ENCODE assay signal across 8 cellular contexts in the genomic region with DNA sequence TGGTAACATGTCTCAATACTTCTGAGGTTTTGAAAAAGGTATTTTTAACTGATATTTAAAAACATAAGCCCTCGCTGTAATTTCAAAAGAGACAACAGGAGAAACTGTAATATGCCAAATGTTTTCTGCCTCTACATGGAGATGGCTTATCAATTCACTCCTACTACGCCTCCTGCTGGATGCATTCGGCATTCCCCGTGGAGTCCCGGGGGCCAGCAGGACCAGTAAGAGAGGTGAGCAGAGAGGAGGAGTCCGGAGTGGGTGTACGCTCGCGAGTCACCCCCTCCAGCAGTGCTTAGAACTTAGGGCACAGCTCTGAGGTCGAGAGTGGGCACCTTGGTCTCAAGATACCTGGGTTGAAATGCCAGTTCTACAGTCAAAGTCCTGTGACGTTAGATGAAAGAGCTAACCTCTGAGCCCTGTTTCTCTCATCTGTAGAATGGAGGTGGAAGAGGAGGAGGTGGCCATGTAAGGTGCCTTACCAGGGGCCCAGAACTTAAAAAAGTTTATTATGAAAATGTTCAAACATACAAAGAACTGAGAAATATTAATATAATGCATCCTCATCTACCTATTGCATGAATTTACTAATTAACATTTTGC.
DNase-seq lines count a peak whose midpoint lies in the region; ATAC-seq, FAIRE-seq and TF ChIP-seq lines count a peak whose summit lies in the region.

No MANE protein-coding gene starts in this region.

- H3K9me3 Mint-ChIP-seq in astrocyte (ENCODE audit: unreplicated experiment), result peaks cover 2% of the 10 kb centered on the region

- H3K27ac Mint-ChIP-seq in astrocyte (ENCODE audit: unreplicated experiment), result no peak overlapping the region

- peaks cover 35% of the 10 kb centered on the region for H4K20me1 ChIP-seq in astrocyte (ENCODE audit: insufficient read depth, low read length)
- peaks cover 17% of the 10 kb centered on the region for H4K20me1 ChIP-seq in HepG2 (ENCODE audit: insufficient read depth, low read length)

- H3K27me3 ChIP-seq in astrocyte (ENCODE audit: insufficient read depth, low read length) (no peaks in the 10 kb centered on the region), HepG2 (ENCODE audit: control insufficient read depth in 1 of 2, insufficient read depth in 2 of 2, low read length in 2 of 2) (no peaks in the 10 kb centered on the region), upper lobe of right lung (no peaks in the 10 kb centered on the region)

- no peak for TF ChIP-seq EP300 in HepG2 (IDR thresholded peaks at IDR 0.05; ENCODE audit: low read depth in 2 of 2, low read length in 2 of 2)
- no peak for TF ChIP-seq EP300 in HepG2 (CRISPR knock-in tag; IDR thresholded peaks at IDR 0.05; ENCODE audit: borderline replicate concordance)

- BruUV-seq in HepG2 (replicated peaks; lab: Mats Ljungman, UMichigan), result no TSS peak

- H3K4me1 ChIP-seq in astrocyte (ENCODE audit: insufficient read depth, low read length) (no peaks in the 10 kb centered on the region), HepG2 (ENCODE audit: insufficient read depth, low read length) (peaks cover 16% of the 10 kb centered on the region), upper lobe of right lung (no peaks in the 10 kb centered on the region)

- H3K27ac ChIP-seq in astrocyte (ENCODE audit: low read depth, low read length) (no peak overlapping the region), HepG2 (ENCODE audit: extremely low read length, insufficient read depth, low read length) (no peak overlapping the region), upper lobe of right lung (no peak overlapping the region)

- intact Hi-C loops in HepG2 (cut with micrococcal nuclease; ENCODE audit: unreplicated experiment) (loop anchor here (5.0 kb wide), 1 partner anchor 206 kb away; no protein-coding TSS in a partner anchor), upper lobe of right lung (cut with DNase I) (no loop called here), lower leg skin (cut with DNase I; ENCODE audit: low total_unique reads) (no loop called here)

- ATAC-seq in HepG2 (peak; percentile 74), upper lobe of right lung (peak; percentile 69)

- FAIRE-seq in astrocyte (lab: Jason Lieb, UNC) (no peak), HepG2 (lab: Jason Lieb, UNC) (no peak)

- H2AFZ ChIP-seq in astrocyte (ENCODE audit: low read depth, low read length) (no peak overlapping the region), HepG2 (ENCODE audit: low read length) (no peak overlapping the region)

- H3K9me3 ChIP-seq in astrocyte (ENCODE audit: insufficient read depth, low read depth, low read length) (no peaks in the 10 kb centered on the region), HepG2 (ENCODE audit: low read length) (no peaks in the 10 kb centered on the region), upper lobe of right lung (no peaks in the 10 kb centered on the region)

- H3K79me2 ChIP-seq in astrocyte (ENCODE audit: insufficient read depth, low read length) (peaks cover 50% of the 10 kb centered on the region), HepG2 (ENCODE audit: insufficient read depth, low read length) (peaks cover 6% of the 10 kb centered on the region)

- H3K36me3 ChIP-seq in astrocyte (ENCODE audit: insufficient read depth, low read length) (peaks cover 26% of the 10 kb centered on the region), HepG2 (replicated peaks in 1 of 2; ENCODE audit: control insufficient read depth in 1 of 2, insufficient read depth in 2 of 2, low read length in 2 of 2) (peaks cover 33 to 84% of the 10 kb centered on the region in 2 experiments), upper lobe of right lung (peaks cover 54% of the 10 kb centered on the region)

- no peaks in the 10 kb centered on the region for H3K27me3 Mint-ChIP-seq in astrocyte (ENCODE audit: low read depth, unreplicated experiment)

- H3K36me3 Mint-ChIP-seq in astrocyte (ENCODE audit: low read depth, unreplicated experiment), result peaks cover 31% of the 10 kb centered on the region

- TF ChIP-seq CTCF in GM12865 (IDR thresholded peaks at IDR 0.05; ENCODE audit: insufficient read depth, low read depth, low read length, missing control alignments) (peak; percentile 42), astrocyte (IDR thresholded peaks at IDR 0.05; ENCODE audit: insufficient read depth, low read depth, low read length) (peak; percentile 77), HepG2 (CRISPR knock-in tag; IDR thresholded peaks at IDR 0.05) (peak; percentile 69), upper lobe of right lung (IDR thresholded peaks at IDR 0.05) (peak; percentile 62), lower leg skin (IDR thresholded peaks at IDR 0.05) (no peak)

- peak; percentile 57 for DNase-seq in A172 (ENCODE audit: low spot score)
- peak; percentile 41 for DNase-seq in GM12865 (ENCODE audit: low read depth)
- DNase-seq in OCI-M1 (lab: John Stamatoyannopoulos, UW), result peak; percentile 40
- no peak for DNase-seq in astrocyte (ENCODE audit: low read depth)
- DNase-seq in HepG2 (ENCODE audit: low spot score), result peak; percentile 43
- no peak for DNase-seq in upper lobe of right lung
- no peak for DNase-seq in lower leg skin (ENCODE audit: low spot score in 2 of 2)
- DNase-seq in NCI-H1105 treated with DMSO at 0.1 percent for 48 hours (lab: John Stamatoyannopoulos, UW), result no peak

- H3K4me1 Mint-ChIP-seq in astrocyte (ENCODE audit: low read depth, unreplicated experiment), result peaks cover 2% of the 10 kb centered on the region

- POLR2A ChIA-PET in HepG2 (lab: Yijun Ruan, JAX), result no interaction called here

- in situ Hi-C loops in HepG2 (cut with HindIII; ENCODE audit: extremely low pct_ligation_motif_present, low pct_unique_long_range_greater_than_20kb), result loop anchor here (10.0 kb wide), 1 partner anchor 378 kb away; no protein-coding TSS in a partner anchor

- TF ChIP-seq POLR2A in HepG2 (IDR thresholded peaks at IDR 0.05; ENCODE audit: insufficient read depth in 1 of 2, low read depth in 2 of 2, low read length in 2 of 2), result no peak
- no peak for TF ChIP-seq POLR2A in lower leg skin (IDR thresholded peaks at IDR 0.05)

- H3K4me3 ChIP-seq in GM12865 (ENCODE audit: low read depth, low read length), result no peak overlapping the region
- H3K4me3 ChIP-seq in astrocyte (ENCODE audit: insufficient read depth, low read depth, low read length), result no peak overlapping the region
- no peak overlapping the region for H3K4me3 ChIP-seq in HepG2 (replicated peaks in 1 of 3; ENCODE audit: insufficient read depth in 1 of 3, low read depth in 2 of 3, low read length in 3 of 3)
- H3K4me3 ChIP-seq in upper lobe of right lung, result no peak overlapping the region
- H3K4me3 ChIP-seq in lower leg skin (ENCODE audit: low read depth, poor library complexity, severe bottlenecking), result no peak overlapping the region

- CTCF ChIA-PET in HepG2 (lab: Yijun Ruan, JAX; ENCODE audit: low intra/inter-chr PET ratio, low total read pairs), result interaction anchor here (0.8 kb wide), 1 partner anchor 207 kb away, joined by 4 read pairs; no protein-coding TSS in a partner anchor

- H3K9ac ChIP-seq in astrocyte (ENCODE audit: low read length), result no peak overlapping the region
- H3K9ac ChIP-seq in HepG2 (ENCODE audit: insufficient read depth, low read depth, low read length), result no peak overlapping the region

- no peak overlapping the region for H3K4me3 Mint-ChIP-seq in astrocyte (ENCODE audit: unreplicated experiment)

- H3K4me2 ChIP-seq in astrocyte (ENCODE audit: low read length) (no peak overlapping the region), HepG2 (ENCODE audit: low read depth, low read length) (no peak overlapping the region)

- TF ChIP-seq RAD21 in HepG2 (CRISPR knock-in tag; IDR thresholded peaks at IDR 0.05), result peak; percentile 33

- WGBS in HepG2 (ENCODE audit: low lambda C conversion rate), result 73% methylated on average over 11 of the region's 11 CpGs
- 54 to 63% methylated on average over 11 of the region's 11 CpGs for WGBS in lower leg skin, 2 donors

TF ChIP-seq in HepG2, 621 proteins besides CTCF, POLR2A, EP300 and RAD21 (continues in another document):
- peak; percentile 40; the same call in 1 of the 2 replicates for TF ChIP-seq SMC3 (IDR thresholded peaks at IDR 0.05; ENCODE audit: low read length)
- TF ChIP-seq XRCC5 (optimal IDR thresholded peaks at IDR 0.05; ENCODE audit: low read length), result peak; percentile 21
- TF ChIP-seq ETV6 (CRISPR knock-in tag; conservative IDR thresholded peaks at IDR 0.05), result no peak
- TF ChIP-seq, protein P1, sequence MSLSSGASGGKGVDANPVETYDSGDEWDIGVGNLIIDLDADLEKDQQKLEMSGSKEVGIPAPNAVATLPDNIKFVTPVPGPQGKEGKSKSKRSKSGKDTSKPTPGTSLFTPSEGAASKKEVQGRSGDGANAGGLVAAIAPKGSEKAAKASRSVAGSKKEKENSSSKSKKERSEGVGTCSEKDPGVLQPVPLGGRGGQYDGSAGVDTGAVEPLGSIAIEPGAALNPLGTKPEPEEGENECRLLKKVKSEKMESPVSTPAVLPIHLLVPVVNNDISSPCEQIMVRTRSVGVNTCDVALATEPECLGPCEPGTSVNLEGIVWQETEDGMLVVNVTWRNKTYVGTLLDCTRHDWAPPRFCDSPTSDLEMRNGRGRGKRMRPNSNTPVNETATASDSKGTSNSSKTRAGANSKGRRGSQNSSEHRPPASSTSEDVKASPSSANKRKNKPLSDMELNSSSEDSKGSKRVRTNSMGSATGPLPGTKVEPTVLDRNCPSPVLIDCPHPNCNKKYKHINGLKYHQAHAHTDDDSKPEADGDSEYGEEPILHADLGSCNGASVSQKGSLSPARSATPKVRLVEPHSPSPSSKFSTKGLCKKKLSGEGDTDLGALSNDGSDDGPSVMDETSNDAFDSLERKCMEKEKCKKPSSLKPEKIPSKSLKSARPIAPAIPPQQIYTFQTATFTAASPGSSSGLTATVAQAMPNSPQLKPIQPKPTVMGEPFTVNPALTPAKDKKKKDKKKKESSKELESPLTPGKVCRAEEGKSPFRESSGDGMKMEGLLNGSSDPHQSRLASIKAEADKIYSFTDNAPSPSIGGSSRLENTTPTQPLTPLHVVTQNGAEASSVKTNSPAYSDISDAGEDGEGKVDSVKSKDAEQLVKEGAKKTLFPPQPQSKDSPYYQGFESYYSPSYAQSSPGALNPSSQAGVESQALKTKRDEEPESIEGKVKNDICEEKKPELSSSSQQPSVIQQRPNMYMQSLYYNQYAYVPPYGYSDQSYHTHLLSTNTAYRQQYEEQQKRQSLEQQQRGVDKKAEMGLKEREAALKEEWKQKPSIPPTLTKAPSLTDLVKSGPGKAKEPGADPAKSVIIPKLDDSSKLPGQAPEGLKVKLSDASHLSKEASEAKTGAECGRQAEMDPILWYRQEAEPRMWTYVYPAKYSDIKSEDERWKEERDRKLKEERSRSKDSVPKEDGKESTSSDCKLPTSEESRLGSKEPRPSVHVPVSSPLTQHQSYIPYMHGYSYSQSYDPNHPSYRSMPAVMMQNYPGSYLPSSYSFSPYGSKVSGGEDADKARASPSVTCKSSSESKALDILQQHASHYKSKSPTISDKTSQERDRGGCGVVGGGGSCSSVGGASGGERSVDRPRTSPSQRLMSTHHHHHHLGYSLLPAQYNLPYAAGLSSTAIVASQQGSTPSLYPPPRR (CRISPR knock-in tag; IDR thresholded peaks at IDR 0.05; ENCODE audit: borderline replicate concordance), result no peak
- TF ChIP-seq STAG1 (CRISPR knock-in tag; IDR thresholded peaks at IDR 0.05), result peak; percentile 66

Comparison
In these comparisons a context has a peak if more than half of its experiments do, and no peak if none do; other contexts are left out.
1. DNase-seq: peak in A172 (single experiment), GM12865 (single experiment), OCI-M1 (single experiment) and HepG2 (single experiment); none in astrocyte (single experiment), upper lobe of right lung (single experiment), lower leg skin (0 of 2) and NCI-H1105 treated with DMSO at 0.1 percent for 48 hours (single experiment).
2. CTCF ChIP-seq: peak in GM12865 (single experiment), astrocyte (single experiment), HepG2 (single experiment) and upper lobe of right lung (single experiment); none in lower leg skin (0 of 3).